ENCODE assay signal across 18 cellular contexts in the genomic region with DNA sequence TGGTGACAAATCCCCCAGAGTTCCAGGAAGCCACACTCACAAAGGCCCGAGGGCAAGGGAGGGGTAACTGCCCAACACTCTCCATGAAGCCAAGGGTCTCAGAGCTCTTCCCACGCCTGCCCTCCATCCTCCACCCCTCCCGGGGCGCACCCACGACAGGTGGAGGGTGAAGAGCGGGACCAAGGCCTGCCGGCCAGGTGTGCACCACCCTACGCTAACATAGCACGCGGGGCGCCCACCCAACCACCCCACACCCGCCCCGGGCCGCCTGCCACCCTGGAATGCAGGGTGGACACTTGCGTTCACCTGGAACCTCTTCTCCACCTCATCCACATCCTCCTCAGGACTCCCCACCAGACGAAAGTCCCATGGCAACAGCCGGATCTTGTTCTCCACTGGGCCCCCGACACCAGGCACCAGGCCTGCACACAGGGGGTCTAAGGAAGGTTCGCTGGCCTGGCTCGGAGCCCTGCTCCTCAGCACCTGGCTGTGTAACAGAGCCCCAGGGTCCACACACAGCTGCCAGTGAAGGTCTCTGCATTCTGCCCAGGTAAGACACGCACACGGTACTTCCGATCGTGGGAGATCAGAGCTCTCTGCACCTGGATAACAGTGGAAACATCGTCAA.
"Had no signal": no experiment of that assay in that cellular context is flagged by ENCODE, and none has a peak within 500 bp of the region (broad histone marks: within the 10 kb centered on the region; RNA-seq: fewer than 3 reads in every experiment).

No MANE protein-coding gene starts in this region.

- ATAC-seq: activated T-helper 17 cell treated with anti-CD3 and anti-CD28 coated beads, Interleukin-2, amount 50 U/mL, for 72 hours had no signal

- DNase-seq: activated CD4-positive, CD25-positive, alpha-beta regulatory T cell treated with anti-CD3 and anti-CD28 coated beads, Interleukin-2, amount 50 U/mL, for 72 hours; activated naive CD4-positive, alpha-beta T cell treated with anti-CD3 and anti-CD28 coated beads, Interleukin-2, amount 50 U/mL, for 16 hours; brain microvascular endothelial cell; cortex of kidney; effector CD8-positive, alpha-beta T cell; foreskin melanocyte; immature natural killer cell; midbrain; stimulated activated CD4-positive, alpha-beta T cell treated with anti-CD3 and anti-CD28 coated beads, Interleukin-15, amount 100 ng/mL, for 24 hours; stimulated activated CD4-positive, alpha-beta T cell treated with anti-CD3 and anti-CD28 coated beads, Interleukin-4, amount 100 ng/mL, for 1 hour; stimulated activated naive CD4-positive, alpha-beta T cell; T-helper 1 cell; T1000; trophoblast cell had no signal

- H3K4me3 ChIP-seq: lung, SK-N-MC had no signal

- H2AFZ ChIP-seq: parathyroid adenoma had no signal

- H3K27ac ChIP-seq: brain microvascular endothelial cell, parathyroid adenoma, SK-N-MC had no signal

- H3K27me3 ChIP-seq: brain microvascular endothelial cell had no signal

- H3K4me1 ChIP-seq: parathyroid adenoma had no signal
